11 cellular contexts compared by ENCODE assay signal in the genomic region with DNA sequence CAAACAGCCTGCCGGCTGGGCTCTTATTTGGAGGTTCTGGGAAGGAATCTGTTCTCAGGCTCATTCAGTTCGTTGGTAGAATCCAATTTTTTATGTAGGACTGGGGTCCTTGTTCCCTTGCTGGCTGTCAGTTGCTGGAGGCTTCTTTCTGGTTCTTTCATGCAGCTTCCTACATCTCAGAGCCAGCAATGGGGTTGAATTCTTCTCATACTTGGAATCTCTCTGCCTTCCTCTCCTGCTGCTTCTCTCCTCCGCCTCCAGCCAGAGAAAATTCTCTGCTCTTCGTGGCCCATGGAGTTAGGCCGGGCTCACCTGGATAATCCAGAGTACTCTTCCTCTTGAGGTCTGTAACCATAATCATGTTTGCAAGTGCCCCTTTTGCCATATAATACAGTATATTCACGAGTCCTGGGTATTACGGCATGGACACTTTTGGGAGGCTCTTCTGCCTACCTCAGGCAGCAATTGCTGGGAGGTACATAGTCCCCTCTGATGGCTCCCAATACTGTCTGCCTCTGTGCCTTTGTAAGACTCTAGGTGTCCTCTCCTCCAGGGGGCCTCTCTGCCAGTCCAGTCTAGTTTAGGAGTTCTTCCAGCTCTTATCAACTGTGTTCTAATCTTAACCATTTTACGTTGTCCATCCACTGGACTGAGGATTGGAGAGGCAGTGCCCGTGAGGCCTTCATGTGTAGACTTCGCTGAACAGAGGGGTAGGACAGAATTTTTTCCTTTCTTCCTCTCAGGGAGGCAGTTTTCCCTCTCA. TPM values are rescaled to one million over a fixed set of nuclear protein-coding genes. Genes with fewer than 3 reads are reported as not detected.
DNase-seq lines count a peak whose midpoint lies in the region; ATAC-seq and TF ChIP-seq lines count a peak whose summit lies in the region.
"Had no signal": no experiment of that assay in that cellular context is flagged by ENCODE, and none has a peak within 500 bp of the region (broad histone marks: within the 10 kb centered on the region; RNA-seq: fewer than 3 reads in every experiment).

No MANE protein-coding gene starts in this region.

- no peak for TF ChIP-seq POLR2A in NB4 (IDR thresholded peaks at IDR 0.05; ENCODE audit: extremely low read depth, insufficient read length)

- H3K9me3 Mint-ChIP-seq in Calu3 (ENCODE audit: low read depth, unreplicated experiment) (no peaks in the 10 kb centered on the region), nephron progenitor cell (peaks cover 20% of the 10 kb centered on the region)

- CTCF ChIA-PET in Calu3 (lab: Charles Lee), result no interaction called here

- H3K4me1 Mint-ChIP-seq in Calu3 (ENCODE audit: low read depth, unreplicated experiment) (peaks cover 20% of the 10 kb centered on the region), nephron progenitor cell (peaks cover 47% of the 10 kb centered on the region)

- TF ChIP-seq CTCF in Calu3 (IDR thresholded peaks at IDR 0.05; ENCODE audit: unreplicated experiment) (no peak), NB4 (IDR thresholded peaks at IDR 0.05; ENCODE audit: low read depth, low read length) (no peak), choroid plexus epithelial cell (conservative IDR thresholded peaks at IDR 0.05; ENCODE audit: low read depth, low read length) (no peak), nephron progenitor cell (IDR thresholded peaks at IDR 0.05) (no peak)

- no TSS peak for BruUV-seq in Calu3 (replicated peaks; lab: Mats Ljungman, UMichigan)

- intact Hi-C loops in Calu3 (cut with micrococcal nuclease; ENCODE audit: unreplicated experiment), result no loop called here

- H3K4me3 Mint-ChIP-seq in Calu3 (ENCODE audit: low read depth, unreplicated experiment), result peak overlapping the region; percentile 82
- H3K4me3 Mint-ChIP-seq in nephron progenitor cell, result peak overlapping the region; percentile 87

- no peak overlapping the region for H3K27ac Mint-ChIP-seq in Calu3 (ENCODE audit: unreplicated experiment)
- H3K27ac Mint-ChIP-seq in nephron progenitor cell, result peak overlapping the region; percentile 44

- ATAC-seq in HG02759 (IDR thresholded peaks at IDR 0.05; ENCODE audit: unreplicated experiment), result no peak
- no peak for ATAC-seq in GM18907 (IDR thresholded peaks at IDR 0.05; ENCODE audit: unreplicated experiment)
- ATAC-seq in HG02884 (IDR thresholded peaks at IDR 0.05; ENCODE audit: unreplicated experiment), result no peak
- ATAC-seq: foreskin keratinocyte had no signal

- H3K4me3 ChIP-seq in NB4 (ENCODE audit: low read depth, low read length), result peak overlapping the region; percentile 100
- H3K4me3 ChIP-seq in choroid plexus epithelial cell (ENCODE audit: low read depth, low read length), result peak overlapping the region; percentile 9

- DNase-seq in Calu3, result no peak
- no peak for DNase-seq in NB4 (ENCODE audit: low read depth)
- peak; percentile 48 for DNase-seq in choroid plexus epithelial cell (ENCODE audit: low read depth)
- no peak for DNase-seq in nephron progenitor cell
- no peak for DNase-seq in kidney tubule cell (ENCODE audit: low spot score)
- DNase-seq: aorta, foreskin keratinocyte, IMR-90 had no signal

- no peaks in the 10 kb centered on the region for H3K27me3 Mint-ChIP-seq in Calu3 (ENCODE audit: unreplicated experiment)
- peaks cover 12% of the 10 kb centered on the region for H3K27me3 Mint-ChIP-seq in nephron progenitor cell (ENCODE audit: low read depth, poor library complexity)

- H3K36me3 Mint-ChIP-seq in Calu3 (ENCODE audit: insufficient read depth, unreplicated experiment) (peaks cover 24% of the 10 kb centered on the region), nephron progenitor cell (ENCODE audit: low read depth) (peaks cover 12% of the 10 kb centered on the region)

RNA-seq across cellular contexts. Expression of gene TRMT44, which starts 2.2 kb away (rescaled TPM):
- total RNA-seq in Calu3 (2022), result 21.5 and 37.6 TPM in 2 replicates

RNA-seq across cellular contexts. Expression of gene ACOX3, which starts 2.3 kb away (rescaled TPM):
- 11.0 and 12.1 TPM in 2 replicates for total RNA-seq in Calu3 (2022)
